In genomic region chr14:77599894-77600293, GRCh38 we compare ENCODE assay signal across 17 cellular contexts. TPM values are rescaled to one million over a fixed set of nuclear protein-coding genes. Genes with fewer than 3 reads are reported as not detected.
DNase-seq lines count a peak whose midpoint lies in the region; ATAC-seq, FAIRE-seq and TF ChIP-seq lines count a peak whose summit lies in the region.
"Had no signal": no experiment of that assay in that cellular context is flagged by ENCODE, and none has a peak within 500 bp of the region (broad histone marks: within the 10 kb centered on the region; RNA-seq: fewer than 3 reads in every experiment).

No MANE protein-coding gene starts in this region.

- peak overlapping the region; percentile 42 for H3K27ac Mint-ChIP-seq in activated naive CD8-positive, alpha-beta T cell treated with anti-CD3 and anti-CD28 coated beads for 36 hours

- no peak overlapping the region for H3K4me3 ChIP-seq in A549
- H3K4me3 ChIP-seq in mucosa of stomach (ENCODE audit: low read length): no peak overlapping the region
- H3K4me3 ChIP-seq: BLaER1 treated with 17β-estradiol and CSF1 and Interleukin-3, amounts not matched to agents 10 nM and 100 nM; esophagus muscularis mucosa; SJCRH30 had no signal

- TF ChIP-seq POLR2A in A549 (IDR thresholded peaks at IDR 0.05; ENCODE audit: low read length): no peak

- H3K9me3 Mint-ChIP-seq in activated naive CD8-positive, alpha-beta T cell treated with anti-CD3 and anti-CD28 coated beads for 36 hours: no peaks in the 10 kb centered on the region

- no peaks in the 10 kb centered on the region for H3K9me3 ChIP-seq in A549
- H3K9me3 ChIP-seq in mucosa of stomach (ENCODE audit: control insufficient read depth, low read length): no peaks in the 10 kb centered on the region
- H3K9me3 ChIP-seq: esophagus muscularis mucosa, SJCRH30 had no signal

- no peaks in the 10 kb centered on the region for H3K36me3 ChIP-seq in mucosa of stomach (ENCODE audit: control insufficient read depth, insufficient read depth, low read length)
- H3K36me3 ChIP-seq: SJCRH30 had no signal

- peaks cover 34% of the 10 kb centered on the region for H3K4me1 Mint-ChIP-seq in activated naive CD8-positive, alpha-beta T cell treated with anti-CD3 and anti-CD28 coated beads for 36 hours

- no peak for DNase-seq in A549 (ENCODE audit: low read depth in 1 of 2, low spot score in 1 of 2)
- peak; percentile 57 for DNase-seq in EH (ENCODE audit: low read depth)
- no peak for DNase-seq in activated naive CD8-positive, alpha-beta T cell treated with anti-CD3 and anti-CD28 coated beads for 36 hours
- no peak for DNase-seq in iPS-NIHi11 (ENCODE audit: low spot score)
- no peak for DNase-seq in NK-92 treated with Interleukin-12 subunit alpha and Interleukin-12 subunit beta, amount 100 ng/mL, for 24 hours (lab: John Stamatoyannopoulos, UW)
- DNase-seq in activated CD4-positive, alpha-beta T cell treated with anti-CD3 and anti-CD28 coated beads, Interleukin-2, amount 50 U/mL, for 4 hours: no peak
- DNase-seq: activated CD4-positive, CD25-positive, alpha-beta regulatory T cell treated with anti-CD3 and anti-CD28 coated beads, Interleukin-2, amount 50 U/mL, for 72 hours; activated effector memory CD4-positive, alpha-beta T cell treated with anti-CD3 and anti-CD28 coated beads, Interleukin-2, amount 50 U/mL, for 16 hours; caudate nucleus; NCI-H1417 treated with DMSO at 0.1 percent for 48 hours; NCI-H69; SJCRH30 had no signal

- H3K9ac ChIP-seq in mucosa of stomach (ENCODE audit: low read length): peak overlapping the region; percentile 7
- H3K9ac ChIP-seq: BLaER1 treated with 17β-estradiol and CSF1 and Interleukin-3, amounts not matched to agents 10 nM and 100 nM had no signal

- H3K36me3 Mint-ChIP-seq in activated naive CD8-positive, alpha-beta T cell treated with anti-CD3 and anti-CD28 coated beads for 36 hours: peaks cover 18% of the 10 kb centered on the region

- no peak for TF ChIP-seq EP300 in A549 (IDR thresholded peaks at IDR 0.05)

- H3K4me1 ChIP-seq in A549 (peaks cover 56% of the 10 kb centered on the region), mucosa of stomach (ENCODE audit: control insufficient read depth, insufficient read depth, low read length) (peaks cover 52% of the 10 kb centered on the region)
- H3K4me1 ChIP-seq: SJCRH30 had no signal

- no peaks in the 10 kb centered on the region for H3K27me3 ChIP-seq in mucosa of stomach (ENCODE audit: control insufficient read depth, insufficient read depth, low read length)
- H3K27me3 ChIP-seq: BLaER1 treated with 17β-estradiol and CSF1 and Interleukin-3, amounts not matched to agents 10 nM and 100 nM; esophagus muscularis mucosa; SJCRH30 had no signal

- CTCF ChIA-PET in A549 (lab: Yijun Ruan, JAX): interaction anchor here (1.1 kb wide), 1 partner anchor 17 kb away, joined by 4 read pairs; no protein-coding TSS in a partner anchor

- H3K27ac ChIP-seq in A549: no peak overlapping the region
- H3K27ac ChIP-seq: BLaER1 treated with 17β-estradiol and CSF1 and Interleukin-3, amounts not matched to agents 10 nM and 100 nM; esophagus muscularis mucosa; SJCRH30 had no signal

- no peak for TF ChIP-seq RAD21 in A549 (conservative IDR thresholded peaks at IDR 0.05 in 1 of 2, IDR thresholded peaks at IDR 0.05 in 1 of 2)

- FAIRE-seq in A549 (lab: Jason Lieb, UNC): no peak
- FAIRE-seq: G401.6 had no signal

- POLR2A ChIA-PET in A549 (lab: Yijun Ruan, JAX): no interaction called here

- no peak for TF ChIP-seq CTCF in A549 (IDR thresholded peaks at IDR 0.05)

- peak overlapping the region; percentile 23 for H3K4me2 ChIP-seq in A549

- ATAC-seq in A549: peak in 1 of 2 experiments; percentile 74; a peak in 3 of 6 replicates
- ATAC-seq in GM21515 (IDR thresholded peaks at IDR 0.05; ENCODE audit: unreplicated experiment): no peak

- H3K27me3 Mint-ChIP-seq in activated naive CD8-positive, alpha-beta T cell treated with anti-CD3 and anti-CD28 coated beads for 36 hours: no peaks in the 10 kb centered on the region

- WGBS in A549 (ENCODE audit: missing lambda C conversion rate): 30% methylated on average over 3 of the region's 3 CpGs

- H3K4me3 Mint-ChIP-seq in activated naive CD8-positive, alpha-beta T cell treated with anti-CD3 and anti-CD28 coated beads for 36 hours: no peak overlapping the region

TF ChIP-seq in A549, 52 proteins besides CTCF, POLR2A, EP300 and RAD21:
- TF ChIP-seq HES2 (IDR thresholded peaks at IDR 0.05): no peak
- TF ChIP-seq HOXB13 (CRISPR knock-in tag; IDR thresholded peaks at IDR 0.05; ENCODE audit: low read depth): no peak
- TF ChIP-seq CHD2 (IDR thresholded peaks at IDR 0.05; ENCODE audit: low read length, partially characterized antibody): no peak
- no peak for TF ChIP-seq NR3C1 (IDR thresholded peaks at IDR 0.05)
- no peak for TF ChIP-seq SREBF2 (IDR thresholded peaks at IDR 0.05)
- no peak for TF ChIP-seq CEBPB (IDR thresholded peaks at IDR 0.05)
- no peak for TF ChIP-seq MYC (IDR thresholded peaks at IDR 0.05; ENCODE audit: borderline replicate concordance, low read length)
- TF ChIP-seq ATOH8 (CRISPR knock-in tag; IDR thresholded peaks at IDR 0.05; ENCODE audit: low read depth): no peak
- TF ChIP-seq FOSB (CRISPR knock-in tag; IDR thresholded peaks at IDR 0.05): no peak
- no peak for TF ChIP-seq FOXS1 (CRISPR knock-in tag; IDR thresholded peaks at IDR 0.05)
- TF ChIP-seq JUN (IDR thresholded peaks at IDR 0.05): no peak
- TF ChIP-seq NFE2L2 (conservative IDR thresholded peaks at IDR 0.05; ENCODE audit: low read length): no peak
- TF ChIP-seq TP53 (CRISPR knock-in tag; IDR thresholded peaks at IDR 0.05): no peak
- TF ChIP-seq PBX3 (IDR thresholded peaks at IDR 0.05): no peak
- no peak for TF ChIP-seq KDM1A (IDR thresholded peaks at IDR 0.05; ENCODE audit: low read depth)
- no peak for TF ChIP-seq MAX (IDR thresholded peaks at IDR 0.05)

RNA-seq across cellular contexts. Expression of gene SPTLC2, which starts 16.5 kb away (rescaled TPM):
- polyA plus RNA-seq in A549 (2011; rRNA removed) (29.9 and 30.9 TPM in 2 replicates), A549 (2017; fragmentation: RNase III; extraction: RNeasy Plus Mini Kit Qiagen cat#74134 plus additional on column Dnase treatment) (16.3 to 17.6 TPM (median 17.2 TPM) in 3 replicates)
- 8.3 and 9.1 TPM in 2 replicates for polyA plus RNA-seq in A549 (2012; cell fraction: cytosol; rRNA removed)
- polyA plus RNA-seq in A549 (2012; cell fraction: nucleus; rRNA removed): 4.3 and 13.7 TPM in 2 replicates
- 25.7 and 28.9 TPM in 2 replicates for polyA minus RNA-seq in A549 (2011; rRNA and poly(A)+ RNA removed)
- total RNA-seq in activated naive CD8-positive, alpha-beta T cell treated with anti-CD3 and anti-CD28 coated beads for 36 hours: 10 to 100 TPM; 30.7 to 36.2 TPM
